Comparison of ENCODE assay signal across 8 cellular contexts in the genomic region with DNA sequence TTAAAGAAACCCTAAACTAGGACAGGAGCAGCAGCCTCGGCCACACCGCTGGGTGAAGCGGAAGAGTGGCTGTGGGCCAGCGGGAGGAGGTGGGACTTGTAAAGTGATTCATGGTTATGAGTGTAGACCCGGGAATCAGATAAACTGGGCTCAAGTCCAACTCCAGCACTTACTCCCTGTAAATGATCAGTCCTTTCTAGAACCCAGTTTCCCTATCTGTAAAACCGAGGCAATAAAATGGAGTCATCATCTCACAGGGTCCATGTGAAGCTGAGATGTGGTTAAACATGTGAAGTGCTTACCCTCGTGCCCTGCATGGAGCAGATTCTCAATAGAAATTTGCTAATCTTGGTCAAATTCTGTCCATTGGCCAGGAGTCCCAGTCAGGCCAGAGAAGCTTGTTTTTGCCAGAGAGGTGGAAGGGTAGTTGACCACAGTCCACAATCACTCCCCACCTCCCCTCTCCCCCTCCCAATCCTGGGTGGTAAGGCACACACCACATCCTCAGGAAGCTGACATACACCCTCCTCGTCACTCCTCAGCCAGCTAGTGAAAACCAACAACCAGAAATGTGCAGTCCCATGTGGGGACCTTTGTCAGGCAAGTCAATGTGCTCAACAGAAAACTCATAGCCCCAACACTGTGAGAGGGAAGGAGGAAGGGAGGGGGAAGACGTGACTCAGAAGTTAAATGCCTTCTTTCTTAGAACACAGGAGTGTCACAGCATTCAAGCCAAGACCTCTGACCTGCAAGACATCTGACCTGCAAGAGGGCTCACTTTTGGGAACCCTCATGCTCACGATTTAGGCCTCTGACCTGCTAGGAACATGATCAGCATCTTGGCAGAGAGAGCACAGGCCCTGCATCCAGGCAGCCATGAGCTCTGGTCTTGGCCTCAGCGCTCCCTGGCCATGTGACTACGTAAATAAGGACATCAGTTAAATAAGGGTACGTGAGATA.
DNase-seq lines count a peak whose midpoint lies in the region; ATAC-seq, FAIRE-seq and TF ChIP-seq lines count a peak whose summit lies in the region.

No MANE protein-coding gene starts in this region.

- no peak for TF ChIP-seq POLR2A in GM18505 (IDR thresholded peaks at IDR 0.05; ENCODE audit: borderline replicate concordance, extremely low read depth, insufficient read depth, insufficient read length)

- TF ChIP-seq CTCF in fibroblast of lung (conservative IDR thresholded peaks at IDR 0.05 in 1 of 2, IDR thresholded peaks at IDR 0.05 in 1 of 2; ENCODE audit: low read depth in 1 of 2, low read length in 2 of 2), result no peak

- no peak for FAIRE-seq in GM19239 (lab: Jason Lieb, UNC)

- H3K27me3 ChIP-seq in fibroblast of lung (ENCODE audit: control insufficient read depth, insufficient read depth, low read length), result no peaks in the 10 kb centered on the region

- no peaks in the 10 kb centered on the region for H3K9me3 ChIP-seq in fibroblast of lung (ENCODE audit: control insufficient read depth, insufficient read depth, low read depth, low read length)

- no peak for ATAC-seq in GM18505 (IDR thresholded peaks at IDR 0.05; ENCODE audit: unreplicated experiment)
- ATAC-seq in HG02678 (IDR thresholded peaks at IDR 0.05; ENCODE audit: unreplicated experiment), result no peak

- no peaks in the 10 kb centered on the region for H3K79me2 ChIP-seq in fibroblast of lung (ENCODE audit: control insufficient read depth, insufficient read depth, low read length)

- H3K4me1 ChIP-seq in fibroblast of lung (ENCODE audit: control insufficient read depth, extremely low read depth, insufficient read depth, low read length), result peaks cover 13% of the 10 kb centered on the region

- no peak overlapping the region for H3K9ac ChIP-seq in fibroblast of lung (ENCODE audit: insufficient read depth, low read length)

- H2AFZ ChIP-seq in fibroblast of lung (ENCODE audit: low read length), result no peak overlapping the region

- no peaks in the 10 kb centered on the region for H3K36me3 ChIP-seq in fibroblast of lung (ENCODE audit: control insufficient read depth, insufficient read depth, low read length)

- H3K4me2 ChIP-seq in fibroblast of lung (ENCODE audit: extremely low read depth, insufficient read depth, low read length), result no peak overlapping the region

- H3K4me3 ChIP-seq in fibroblast of lung (replicated peaks in 1 of 4; ENCODE audit: control extremely low read depth in 1 of 4, insufficient read depth in 1 of 4, low read depth in 3 of 4, low read length in 4 of 4), result no peak overlapping the region

- DNase-seq in HS-27A (ENCODE audit: low read depth) (peak; percentile 47), fibroblast of lung (ENCODE audit: low read depth in 2 of 2) (peak; percentile 92 to 98), anterior cingulate cortex (lab: John Stamatoyannopoulos, UW) (no peak), GM19239 (ENCODE audit: insufficient read length, low spot score) (no peak)
- peak; percentile 27 to 39 for DNase-seq in activated CD4-positive, alpha-beta T cell treated with anti-CD3 and anti-CD28 coated beads for 4 hours
- peak; percentile 25 to 41 for DNase-seq in stimulated activated CD8-positive, alpha-beta memory T cell treated with anti-CD3 and anti-CD28 coated beads, Interleukin-2, amount 100 ng/mL, for 48 hours (ENCODE audit: low read depth in 2 of 2)

- H3K27ac ChIP-seq in fibroblast of lung (ENCODE audit: insufficient read depth, low read length), result peak overlapping the region; percentile 42

- no peaks in the 10 kb centered on the region for H4K20me1 ChIP-seq in fibroblast of lung (ENCODE audit: control insufficient read depth, extremely low read depth, insufficient read depth, low read length)

Comparison
In these comparisons a context has a peak if more than half of its experiments do, and no peak if none do; other contexts are left out.
1. DNase-seq: peak in HS-27A (single experiment), activated CD4-positive, alpha-beta T cell treated with anti-CD3 and anti-CD28 coated beads for 4 hours (2 of 2), fibroblast of lung (2 of 2) and stimulated activated CD8-positive, alpha-beta memory T cell treated with anti-CD3 and anti-CD28 coated beads, Interleukin-2, amount 100 ng/mL, for 48 hours (2 of 2); none in anterior cingulate cortex (0 of 58) and GM19239 (single experiment).